Comparison of ENCODE assay signal across 17 cellular contexts in genomic region chr6:69780585-69781178, GRCh38. TPM values are rescaled to one million over a fixed set of nuclear protein-coding genes. Genes with fewer than 3 reads are reported as not detected.
A peak's percentile ranks its signal among the peaks of the same experiment; 100 is the strongest.
DNase-seq lines count a peak whose midpoint lies in the region; ATAC-seq, FAIRE-seq and TF ChIP-seq lines count a peak whose summit lies in the region.
"Had no signal": no experiment of that assay in that cellular context is flagged by ENCODE, and none has a peak within 500 bp of the region (broad histone marks: within the 10 kb centered on the region; RNA-seq: fewer than 3 reads in every experiment).

No MANE protein-coding gene starts in this region.

- peak overlapping the region; percentile 20 for H3K27ac Mint-ChIP-seq in WTC11

- no peak overlapping the region for H3K27ac ChIP-seq in right cardiac atrium (ENCODE audit: low read length)
- peak overlapping the region in 3 of 5 donors; percentile 56 to 67 (median 59) for H3K27ac ChIP-seq in stomach
- no peak overlapping the region for H3K27ac ChIP-seq in testis

- H3K27me3 ChIP-seq in right cardiac atrium (ENCODE audit: control insufficient read depth, insufficient read depth) (no peaks in the 10 kb centered on the region), stomach (no peaks in the 10 kb centered on the region), testis (no peaks in the 10 kb centered on the region)
- H3K27me3 ChIP-seq: dorsolateral prefrontal cortex had no signal

- no peak overlapping the region for H3K4me3 Mint-ChIP-seq in WTC11

- H3K27me3 Mint-ChIP-seq in WTC11 (ENCODE audit: low read depth) = no peaks in the 10 kb centered on the region

- no peaks in the 10 kb centered on the region for H3K36me3 Mint-ChIP-seq in WTC11

- intact Hi-C loops in left ventricle myocardium superior (cut with micrococcal nuclease) = no loop called here
- intact Hi-C loops in right cardiac atrium (cut with DNase I) = no loop called here
- intact Hi-C loops in stomach (cut with DNase I; ENCODE audit: low total_unique reads) = no loop called here
- intact Hi-C loops in testis (cut with DNase I; ENCODE audit: low total_unique reads) = no loop called here

- POLR2A ChIA-PET in WTC11 (lab: Charles Lee) = no interaction called here

- H3K9me3 ChIP-seq in right cardiac atrium (ENCODE audit: control insufficient read depth, low read length) (no peaks in the 10 kb centered on the region), stomach (no peaks in the 10 kb centered on the region), testis (no peaks in the 10 kb centered on the region)

- FAIRE-seq in islet of Langerhans (lab: Jason Lieb, UNC) = peak; percentile 100
- FAIRE-seq: urothelium cell line had no signal

- 53% methylated on average over 2 of the region's 2 CpGs for WGBS in right cardiac atrium
- 36 to 52% (median 41%) methylated on average over 2 of the region's 2 CpGs for WGBS in stomach, 5 donors
- 59 to 64% methylated on average over 2 of the region's 2 CpGs for WGBS in testis, 2 donors

- TF ChIP-seq POLR2A in stomach (IDR thresholded peaks at IDR 0.05) = no peak
- TF ChIP-seq POLR2A in testis (IDR thresholded peaks at IDR 0.05) = no peak

- CTCF ChIA-PET in WTC11 (lab: Charles Lee) = interaction anchor here (1.3 kb wide), 1 partner anchor 17 kb away, joined by 3 read pairs; no protein-coding TSS in a partner anchor

- H3K9me3 Mint-ChIP-seq in WTC11 = no peaks in the 10 kb centered on the region

- DNase-seq in left ventricle myocardium superior = no peak
- no peak for DNase-seq in right cardiac atrium
- DNase-seq in WTC11 (ENCODE audit: low spot score) = no peak
- DNase-seq in stomach = no peak
- no peak for DNase-seq in testis
- DNase-seq in inferior parietal cortex (ENCODE audit: extremely low spot score) = no peak
- DNase-seq: AML-193; anterior cingulate cortex; DND-41; dorsolateral prefrontal cortex; NCI-H2171; stimulated activated CD8-positive, alpha-beta memory T cell treated with anti-CD3 and anti-CD28 coated beads, Interleukin-4, amount 100 ng/mL, for 48 hours; SW 1271 had no signal

- TF ChIP-seq EP300 in stomach (IDR thresholded peaks at IDR 0.05) = no peak

- ATAC-seq in left ventricle myocardium superior (peak; percentile 17), right cardiac atrium (no peak), WTC11 (no peak), GM21825 (IDR thresholded peaks at IDR 0.05; ENCODE audit: unreplicated experiment) (no peak)
- ATAC-seq: activated CD4-positive, CD25-positive, alpha-beta regulatory T cell treated with anti-CD3 and anti-CD28 coated beads, Interleukin-2, amount 50 U/mL, for 24 hours had no signal

- H3K36me3 ChIP-seq in stomach = peaks cover 0 to 15% (median 6%) of the 10 kb centered on the region in 4 donors
- H3K36me3 ChIP-seq in testis (ENCODE audit: low read depth, missing control alignments) = no peaks in the 10 kb centered on the region

- peaks cover 2% of the 10 kb centered on the region for H3K4me1 ChIP-seq in right cardiac atrium (ENCODE audit: control insufficient read depth, insufficient read depth, low read length)
- peaks cover 0 to 69% (median 36%) of the 10 kb centered on the region in 4 donors for H3K4me1 ChIP-seq in stomach
- peaks cover 5% of the 10 kb centered on the region for H3K4me1 ChIP-seq in testis

- peaks cover 12% of the 10 kb centered on the region for H3K4me1 Mint-ChIP-seq in WTC11

- TF ChIP-seq CTCF in WTC11 (IDR thresholded peaks at IDR 0.05) (no peak), stomach (IDR thresholded peaks at IDR 0.05) (no peak), testis (IDR thresholded peaks at IDR 0.05) (no peak)

- no peak overlapping the region for H3K4me3 ChIP-seq in right cardiac atrium (ENCODE audit: low read length)
- no peak overlapping the region for H3K4me3 ChIP-seq in stomach
- no peak overlapping the region for H3K4me3 ChIP-seq in testis
- H3K4me3 ChIP-seq: dorsolateral prefrontal cortex had no signal

TF ChIP-seq in WTC11, 78 proteins besides CTCF, POLR2A, EP300 and RAD21:
- TF ChIP-seq TEAD1 (CRISPR knock-in tag; IDR thresholded peaks at IDR 0.05) = no peak
- TF ChIP-seq ARID4B (CRISPR knock-in tag; IDR thresholded peaks at IDR 0.05; ENCODE audit: borderline replicate concordance) = no peak
- no peak for TF ChIP-seq ZSCAN18 (CRISPR knock-in tag; IDR thresholded peaks at IDR 0.05)
- no peak for TF ChIP-seq ZNF121 (CRISPR knock-in tag; IDR thresholded peaks at IDR 0.05)
- no peak for TF ChIP-seq FOXP4 (CRISPR knock-in tag; IDR thresholded peaks at IDR 0.05)
- no peak for TF ChIP-seq ZNF138 (CRISPR knock-in tag; conservative IDR thresholded peaks at IDR 0.05)
- no peak for TF ChIP-seq NFE2L1 (CRISPR knock-in tag; IDR thresholded peaks at IDR 0.05)
- no peak for TF ChIP-seq NR1H2 (CRISPR knock-in tag; IDR thresholded peaks at IDR 0.05)
- TF ChIP-seq E2F4 (CRISPR knock-in tag; IDR thresholded peaks at IDR 0.05; ENCODE audit: borderline replicate concordance, low read depth) = no peak

RNA-seq across cellular contexts. Expression of gene LMBRD1, which starts 16.1 kb away (rescaled TPM):
- total RNA-seq in left ventricle myocardium superior = 49.5 TPM
- total RNA-seq in right cardiac atrium = 10 to 100 TPM; 46.3 to 56.2 (median 50.0) TPM
- 51.5 TPM for polyA plus RNA-seq in right cardiac atrium
- total RNA-seq in WTC11 (2021) = 14.9 to 15.0 TPM (median 14.9 TPM) in 3 replicates
- total RNA-seq in stomach = 10 to 100 TPM in 4 of 5 donors, 1 to 10 TPM in 1; 9.8 to 83.0 (median 34.8) TPM
- 10 to 100 TPM; 20.7 to 26.4 (median 25.7) TPM for polyA plus RNA-seq in stomach
- total RNA-seq in testis = 10 to 100 TPM; 49.2 to 54.4 TPM
- polyA plus RNA-seq in testis (ENCODE audit: insufficient read depth, low read depth, low replicate concordance) = 43.0 TPM

Comparison
In these comparisons a context has a peak if more than half of its experiments do, and no peak if none do; other contexts are left out.
1. H3K27ac ChIP-seq: peak in stomach (3 of 5); none in right cardiac atrium (single experiment) and testis (0 of 2).